ENCODE assay signal across 8 cellular contexts in the genomic region with DNA sequence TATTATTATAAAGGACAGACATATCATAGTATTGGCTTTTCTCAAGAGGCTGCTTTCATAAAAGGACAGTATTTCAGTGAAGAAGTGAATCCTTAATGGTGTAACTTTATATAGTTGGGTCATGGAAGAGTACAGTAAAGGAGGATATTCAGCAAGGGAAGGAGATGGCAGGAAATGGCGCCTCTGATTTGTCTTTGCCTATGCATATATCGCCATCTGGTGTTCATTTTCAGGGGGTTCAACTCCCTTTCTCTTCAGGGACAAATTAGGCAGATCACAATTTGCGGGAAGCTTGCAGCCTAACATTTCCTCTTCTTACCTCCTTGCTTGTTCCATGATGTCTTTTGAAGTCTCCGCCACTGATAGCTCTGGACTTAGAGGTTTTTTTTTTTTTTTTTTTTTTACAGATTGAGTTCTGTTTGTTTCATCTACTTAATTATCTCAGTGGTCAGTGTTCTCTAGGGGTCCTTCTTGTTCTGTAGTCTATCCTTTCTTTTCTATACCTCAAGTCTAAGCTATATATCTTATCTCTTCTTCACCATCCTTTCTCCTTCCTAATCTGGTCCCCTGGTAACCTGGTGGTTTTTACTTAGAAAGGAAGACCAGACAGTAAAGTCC. TPM values are rescaled to one million over a fixed set of nuclear protein-coding genes. Genes with fewer than 3 reads are reported as not detected.
DNase-seq lines count a peak whose midpoint lies in the region; ATAC-seq and TF ChIP-seq lines count a peak whose summit lies in the region.

No MANE protein-coding gene starts in this region.

- peak; percentile 62 for DNase-seq in Calu3
- DNase-seq in NCI-H1930 (lab: John Stamatoyannopoulos, UW): peak; percentile 41 to 60
- DNase-seq in T-helper 1 cell: peak in 4 of 5 donors; percentile 40 to 72 (median 49)
- peak; percentile 90 for DNase-seq in cerebellar cortex (ENCODE audit: low spot score)
- DNase-seq in kidney epithelial cell (ENCODE audit: low read depth): no peak
- DNase-seq in stimulated activated naive B cell treated with anti-CD40 and anti-IgM and Interleukin-4, amounts not matched to agents 10 μg/mL and 1 μg/mL and 100 μg/mL, for 72 hours: peak; percentile 35
- no peak for DNase-seq in cortex of kidney (lab: John Stamatoyannopoulos, UW)

- H3K36me3 ChIP-seq in kidney epithelial cell (ENCODE audit: control insufficient read depth, insufficient read depth, low read length): no peaks in the 10 kb centered on the region

- H3K9me3 Mint-ChIP-seq in Calu3 (ENCODE audit: low read depth, unreplicated experiment): no peaks in the 10 kb centered on the region
- no peaks in the 10 kb centered on the region for H3K9me3 Mint-ChIP-seq in stimulated activated naive B cell treated with anti-CD40 and anti-IgM and Interleukin-4, amounts not matched to agents 10 μg/mL and 1 μg/mL and 100 μg/mL, for 72 hours

- H3K4me3 ChIP-seq in kidney epithelial cell (ENCODE audit: low read depth, low read length): no peak overlapping the region

- H3K36me3 Mint-ChIP-seq in Calu3 (ENCODE audit: insufficient read depth, unreplicated experiment): no peaks in the 10 kb centered on the region
- peaks cover 21 to 36% of the 10 kb centered on the region in 2 donors for H3K36me3 Mint-ChIP-seq in stimulated activated naive B cell treated with anti-CD40 and anti-IgM and Interleukin-4, amounts not matched to agents 10 μg/mL and 1 μg/mL and 100 μg/mL, for 72 hours

- H3K4me1 Mint-ChIP-seq in Calu3 (ENCODE audit: low read depth, unreplicated experiment): no peaks in the 10 kb centered on the region
- peaks cover 12 to 36% of the 10 kb centered on the region in 2 donors for H3K4me1 Mint-ChIP-seq in stimulated activated naive B cell treated with anti-CD40 and anti-IgM and Interleukin-4, amounts not matched to agents 10 μg/mL and 1 μg/mL and 100 μg/mL, for 72 hours

- CTCF ChIA-PET in Calu3 (lab: Charles Lee): interaction anchor here (0.5 to 4.0 kb wide), 11 partner anchors 9 to 384 kb away, joined by 3 to 50 read pairs (median 3); a partner anchor contains a TSS

- H3K27me3 ChIP-seq in kidney epithelial cell (ENCODE audit: control insufficient read depth, insufficient read depth, low read length): no peaks in the 10 kb centered on the region

- no peaks in the 10 kb centered on the region for H3K27me3 Mint-ChIP-seq in Calu3 (ENCODE audit: unreplicated experiment)
- H3K27me3 Mint-ChIP-seq in stimulated activated naive B cell treated with anti-CD40 and anti-IgM and Interleukin-4, amounts not matched to agents 10 μg/mL and 1 μg/mL and 100 μg/mL, for 72 hours: no peaks in the 10 kb centered on the region

- no peak overlapping the region for H3K4me3 Mint-ChIP-seq in Calu3 (ENCODE audit: low read depth, unreplicated experiment)
- no peak overlapping the region for H3K4me3 Mint-ChIP-seq in stimulated activated naive B cell treated with anti-CD40 and anti-IgM and Interleukin-4, amounts not matched to agents 10 μg/mL and 1 μg/mL and 100 μg/mL, for 72 hours

- peak; percentile 68 for ATAC-seq in GM21723 (IDR thresholded peaks at IDR 0.05; ENCODE audit: unreplicated experiment)
- peak; percentile 75 to 80 for ATAC-seq in stimulated activated naive B cell treated with anti-CD40 and anti-IgM and Interleukin-4, amounts not matched to agents 10 μg/mL and 1 μg/mL and 100 μg/mL, for 72 hours (replicated peaks)

- peak; percentile 71 for TF ChIP-seq CTCF in Calu3 (IDR thresholded peaks at IDR 0.05; ENCODE audit: unreplicated experiment)
- peak; percentile 79 for TF ChIP-seq CTCF in kidney epithelial cell (IDR thresholded peaks at IDR 0.05; ENCODE audit: insufficient read depth, low read length, poor library complexity, severe bottlenecking)

- intact Hi-C loops in Calu3 (cut with micrococcal nuclease; ENCODE audit: unreplicated experiment): loop anchor here (1.0 to 5.0 kb wide), 2 partner anchors 145 to 223 kb away; no protein-coding TSS in a partner anchor

- BruUV-seq in Calu3 (replicated peaks; lab: Mats Ljungman, UMichigan): no TSS peak

- H3K27ac Mint-ChIP-seq in Calu3 (ENCODE audit: unreplicated experiment): no peak overlapping the region
- no peak overlapping the region for H3K27ac Mint-ChIP-seq in stimulated activated naive B cell treated with anti-CD40 and anti-IgM and Interleukin-4, amounts not matched to agents 10 μg/mL and 1 μg/mL and 100 μg/mL, for 72 hours

RNA-seq across cellular contexts. Expression of a gene that starts 21.8 kb away (rescaled TPM):
- total RNA-seq in Calu3 (2022): 80.2 and 83.2 TPM in 2 replicates
- 33.2 and 36.8 TPM in 2 replicates for total RNA-seq in kidney epithelial cell

Comparison
In these comparisons a context has a peak if more than half of its experiments do, and no peak if none do; other contexts are left out.
1. DNase-seq: peak in Calu3 (single experiment), NCI-H1930 (2 of 2), T-helper 1 cell (4 of 5), cerebellar cortex (single experiment) and stimulated activated naive B cell treated with anti-CD40 and anti-IgM and Interleukin-4, amounts not matched to agents 10 μg/mL and 1 μg/mL and 100 μg/mL, for 72 hours (single experiment); none in kidney epithelial cell (single experiment) and cortex of kidney (single experiment).